Comparison of ENCODE assay signal across 26 cellular contexts in genomic region chr1:247288341-247288740, GRCh38. TPM values are rescaled to one million over a fixed set of nuclear protein-coding genes. Genes with fewer than 3 reads are reported as not detected.
"Had no signal": no experiment of that assay in that cellular context is flagged by ENCODE, and none has a peak within 500 bp of the region (broad histone marks: within the 10 kb centered on the region; RNA-seq: fewer than 3 reads in every experiment).

No MANE protein-coding gene starts in this region.

- H3K9me3 ChIP-seq: gastrocnemius medialis, lower lobe of right lung, neutrophil, thyroid gland had no signal

- DNase-seq: cerebellar nuclear complex; effector CD8-positive, alpha-beta T cell; gastrocnemius medialis; heart right ventricle; hypothalamus; lower lobe of right lung; naive B cell; right cardiac atrium; small intestine; stimulated activated CD4-positive, alpha-beta T cell treated with anti-CD3 and anti-CD28 coated beads, Interleukin-2, amount 100 ng/mL, for 48 hours; stimulated activated naive CD4-positive, alpha-beta T cell treated with Interleukin-2 at 50 U/mL for 16 hours; thyroid gland had no signal

- H3K27ac ChIP-seq: gastrocnemius medialis, heart right ventricle, left lung, lower lobe of right lung, neutrophil, thyroid gland, upper lobe of left lung had no signal

- FAIRE-seq: colon, endometrium, keratinocyte, small intestine had no signal

- ATAC-seq: esophagus mucosa, gastrocnemius medialis, heart right ventricle, left lung, lower lobe of right lung, right cardiac atrium had no signal

- H3K27me3 ChIP-seq: gastrocnemius medialis, left lung, neutrophil, thyroid gland, upper lobe of left lung had no signal

- H3K4me1 Mint-ChIP-seq: naive B cell, nephron had no signal

- H3K27ac Mint-ChIP-seq: memory B cell had no signal

- H3K4me1 ChIP-seq: gastrocnemius medialis, heart right ventricle, left lung, lower lobe of right lung, thyroid gland, upper lobe of left lung had no signal

- H3K36me3 ChIP-seq: gastrocnemius medialis, heart right ventricle, left lung, lower lobe of right lung, neutrophil, thyroid gland, upper lobe of left lung had no signal

- H3K27me3 Mint-ChIP-seq: memory B cell, naive B cell had no signal

- H3K4me3 Mint-ChIP-seq: memory B cell, naive B cell, nephron had no signal

- H3K4me3 ChIP-seq: gastrocnemius medialis, heart right ventricle, left lung, lower lobe of right lung, thyroid gland, upper lobe of left lung had no signal

RNA-seq across cellular contexts. Expression of gene VN1R5, which starts 32.5 kb away (rescaled TPM):
- total RNA-seq: cardiac septum, dermis microvascular lymphatic vessel endothelial cell, esophagus mucosa, fibroblast of villous mesenchyme, gastrocnemius medialis, heart right ventricle, left lung, lower lobe of right lung, osteoblast, pulmonary artery endothelial cell, right cardiac atrium, thyroid gland, upper lobe of left lung had no signal
- polyA plus RNA-seq: heart right ventricle, keratinocyte, right cardiac atrium, small intestine had no signal
